ENCODE assay signal across 27 cellular contexts in genomic region chrX:95382799-95383198, GRCh38.
A peak's percentile ranks its signal among the peaks of the same experiment; 100 is the strongest.
DNase-seq lines count a peak whose midpoint lies in the region; ATAC-seq, FAIRE-seq and TF ChIP-seq lines count a peak whose summit lies in the region.
"Had no signal": no experiment of that assay in that cellular context is flagged by ENCODE, and none has a peak within 500 bp of the region (broad histone marks: within the 10 kb centered on the region; RNA-seq: fewer than 3 reads in every experiment).

No MANE protein-coding gene starts in this region.

- no peaks in the 10 kb centered on the region for H3K36me3 ChIP-seq in bronchial epithelial cell (ENCODE audit: control insufficient read depth, insufficient read depth, low read length)
- no peaks in the 10 kb centered on the region for H3K36me3 ChIP-seq in gastrocnemius medialis
- H3K36me3 ChIP-seq: BLaER1 treated with 17β-estradiol and CSF1 and Interleukin-3, amounts not matched to agents 10 nM and 100 nM; HAP-1; SJSA1; spleen; thyroid gland had no signal

- no peak for TF ChIP-seq CTCF in bronchial epithelial cell (IDR thresholded peaks at IDR 0.05; ENCODE audit: insufficient read depth, low read length, severe bottlenecking)
- TF ChIP-seq CTCF in gastrocnemius medialis (IDR thresholded peaks at IDR 0.05 in 4 of 5, conservative IDR thresholded peaks at IDR 0.05 in 1 of 5), result no peak

- no peaks in the 10 kb centered on the region for H3K36me3 Mint-ChIP-seq in activated T-helper 2 cell treated with anti-CD3 and anti-CD28 coated beads, Interferon-gamma antibody, Interleukin-2, Interleukin-4, amounts not matched to agents 10 μg/mL and 5 μg/mL and 100 μg/mL, durations not matched to agents 14 hours and 24 hours and 36 hours (ENCODE audit: low read depth)

- no peak for TF ChIP-seq POLR2A in gastrocnemius medialis (IDR thresholded peaks at IDR 0.05)

- H3K4me3 Mint-ChIP-seq in activated T-helper 2 cell treated with anti-CD3 and anti-CD28 coated beads, Interferon-gamma antibody, Interleukin-2, Interleukin-4, amounts not matched to agents 10 μg/mL and 5 μg/mL and 100 μg/mL, durations not matched to agents 14 hours and 24 hours and 36 hours (ENCODE audit: low read depth), result no peak overlapping the region
- H3K4me3 Mint-ChIP-seq: activated CD4-positive, alpha-beta T cell treated with anti-CD3 and anti-CD28 coated beads for 36 hours; activated CD8-positive, alpha-beta T cell treated with anti-CD3 and anti-CD28 coated beads for 36 hours; activated naive CD4-positive, alpha-beta T cell treated with anti-CD3 and anti-CD28 coated beads for 36 hours; activated T-helper 1 cell treated with anti-CD3 and anti-CD28 coated beads, Interleukin-12 subunit alpha, Interleukin-12 subunit beta, Interleukin-2, Interleukin-4 antibody, amounts not matched to agents 30 ng/mL and 10 ng/mL and 1 ng/mL, durations not matched to agents 14 hours and 24 hours and 36 hours; stimulated activated naive CD8-positive, alpha-beta T cell treated with anti-CD3 and anti-CD28 coated beads, Interleukin-15, amount 100 ng/mL, for 72 hours had no signal

- H3K9me3 Mint-ChIP-seq in activated T-helper 2 cell treated with anti-CD3 and anti-CD28 coated beads, Interferon-gamma antibody, Interleukin-2, Interleukin-4, amounts not matched to agents 10 μg/mL and 5 μg/mL and 100 μg/mL, durations not matched to agents 14 hours and 24 hours and 36 hours, result no peaks in the 10 kb centered on the region
- H3K9me3 Mint-ChIP-seq: activated CD8-positive, alpha-beta T cell treated with anti-CD3 and anti-CD28 coated beads for 36 hours; activated T-helper 1 cell treated with anti-CD3 and anti-CD28 coated beads, Interleukin-12 subunit alpha, Interleukin-12 subunit beta, Interleukin-2, Interleukin-4 antibody, amounts not matched to agents 30 ng/mL and 10 ng/mL and 1 ng/mL, durations not matched to agents 14 hours and 24 hours and 36 hours; stimulated activated naive CD8-positive, alpha-beta T cell treated with anti-CD3 and anti-CD28 coated beads, Interleukin-15, amount 100 ng/mL, for 72 hours had no signal

- in situ Hi-C loops in gastrocnemius medialis (cut with MboI; ENCODE audit: low sequenced_read_pairs in 4 of 4), result no loop called here

- H3K27ac Mint-ChIP-seq in activated T-helper 2 cell treated with anti-CD3 and anti-CD28 coated beads, Interferon-gamma antibody, Interleukin-2, Interleukin-4, amounts not matched to agents 10 μg/mL and 5 μg/mL and 100 μg/mL, durations not matched to agents 14 hours and 24 hours and 36 hours, result no peak overlapping the region
- H3K27ac Mint-ChIP-seq: activated CD4-positive, alpha-beta T cell treated with anti-CD3 and anti-CD28 coated beads for 36 hours; activated CD8-positive, alpha-beta T cell treated with anti-CD3 and anti-CD28 coated beads for 36 hours; activated naive CD4-positive, alpha-beta T cell treated with anti-CD3 and anti-CD28 coated beads for 36 hours; activated T-helper 1 cell treated with anti-CD3 and anti-CD28 coated beads, Interleukin-12 subunit alpha, Interleukin-12 subunit beta, Interleukin-2, Interleukin-4 antibody, amounts not matched to agents 30 ng/mL and 10 ng/mL and 1 ng/mL, durations not matched to agents 14 hours and 24 hours and 36 hours; stimulated activated naive CD8-positive, alpha-beta T cell treated with anti-CD3 and anti-CD28 coated beads, Interleukin-15, amount 100 ng/mL, for 72 hours had no signal

- ATAC-seq in gastrocnemius medialis, result no peak
- ATAC-seq: activated CD4-positive, alpha-beta T cell treated with anti-CD3 and anti-CD28 coated beads for 36 hours; activated CD8-positive, alpha-beta T cell treated with anti-CD3 and anti-CD28 coated beads for 36 hours; right cardiac atrium; stimulated activated naive CD8-positive, alpha-beta T cell treated with anti-CD3 and anti-CD28 coated beads, Interleukin-15, amount 100 ng/mL, for 72 hours had no signal

- DNase-seq in HPDE6-E6E7 (ENCODE audit: extremely low spot score) (peak; percentile 3), NCI-H1105 treated with DMSO at 0.1 percent for 48 hours (lab: John Stamatoyannopoulos, UW) (peak; percentile 88), bronchial epithelial cell (ENCODE audit: low read depth) (peak; percentile 91), myocyte (ENCODE audit: low read depth) (peak; percentile 0), gastrocnemius medialis (no peak)
- no peak for DNase-seq in activated T-helper 2 cell treated with anti-CD3 and anti-CD28 coated beads, Interferon-gamma antibody, Interleukin-2, Interleukin-4, amounts not matched to agents 10 μg/mL and 5 μg/mL and 100 μg/mL, durations not matched to agents 14 hours and 24 hours and 36 hours (ENCODE audit: low spot score)
- DNase-seq in stimulated activated CD4-positive, alpha-beta T cell treated with anti-CD3 and anti-CD28 coated beads, Interleukin-4, amount 100 ng/mL, for 4 hours, result no peak
- DNase-seq: activated CD4-positive, alpha-beta T cell treated with anti-CD3 and anti-CD28 coated beads for 36 hours; activated CD8-positive, alpha-beta memory T cell treated with anti-CD3 and anti-CD28 coated beads, Interleukin-2, amount 50 U/mL, for 48 hours; activated CD8-positive, alpha-beta T cell treated with anti-CD3 and anti-CD28 coated beads for 36 hours; activated naive CD4-positive, alpha-beta T cell treated with anti-CD3 and anti-CD28 coated beads for 36 hours; Karpas-422; mesenchymal stem cell; NCI-H187; NCI-H345; NCI-H774; right cardiac atrium; spleen; stimulated activated CD4-positive, alpha-beta T cell treated with anti-CD3 and anti-CD28 coated beads, Interleukin-2, amount 100 ng/mL, for 24 hours; stimulated activated naive CD8-positive, alpha-beta T cell treated with anti-CD3 and anti-CD28 coated beads, Interleukin-15, amount 100 ng/mL, for 72 hours; T1000; thyroid gland had no signal

- H3K27me3 Mint-ChIP-seq in activated T-helper 2 cell treated with anti-CD3 and anti-CD28 coated beads, Interferon-gamma antibody, Interleukin-2, Interleukin-4, amounts not matched to agents 10 μg/mL and 5 μg/mL and 100 μg/mL, durations not matched to agents 14 hours and 24 hours and 36 hours (ENCODE audit: low read depth), result no peaks in the 10 kb centered on the region
- H3K27me3 Mint-ChIP-seq: activated CD4-positive, alpha-beta T cell treated with anti-CD3 and anti-CD28 coated beads for 36 hours; activated CD8-positive, alpha-beta T cell treated with anti-CD3 and anti-CD28 coated beads for 36 hours; stimulated activated naive CD8-positive, alpha-beta T cell treated with anti-CD3 and anti-CD28 coated beads, Interleukin-15, amount 100 ng/mL, for 72 hours had no signal

- no peak for FAIRE-seq in bronchial epithelial cell (lab: Jason Lieb, UNC)

- H3K27ac ChIP-seq in gastrocnemius medialis, result no peak overlapping the region
- H3K27ac ChIP-seq: BLaER1 treated with 17β-estradiol and CSF1 and Interleukin-3, amounts not matched to agents 10 nM and 100 nM; SJSA1; spleen; thyroid gland; VCaP had no signal

- no peaks in the 10 kb centered on the region for H3K4me1 Mint-ChIP-seq in activated T-helper 2 cell treated with anti-CD3 and anti-CD28 coated beads, Interferon-gamma antibody, Interleukin-2, Interleukin-4, amounts not matched to agents 10 μg/mL and 5 μg/mL and 100 μg/mL, durations not matched to agents 14 hours and 24 hours and 36 hours (ENCODE audit: low read depth)
- H3K4me1 Mint-ChIP-seq: activated CD4-positive, alpha-beta T cell treated with anti-CD3 and anti-CD28 coated beads for 36 hours; stimulated activated naive CD8-positive, alpha-beta T cell treated with anti-CD3 and anti-CD28 coated beads, Interleukin-15, amount 100 ng/mL, for 72 hours had no signal

- no peak overlapping the region for H3K4me3 ChIP-seq in bronchial epithelial cell (ENCODE audit: low read depth, low read length)
- no peak overlapping the region for H3K4me3 ChIP-seq in gastrocnemius medialis
- H3K4me3 ChIP-seq: BLaER1 treated with 17β-estradiol and CSF1 and Interleukin-3, amounts not matched to agents 10 nM and 100 nM; HAP-1; SJSA1; spleen; thyroid gland had no signal

- intact Hi-C loops in activated T-helper 2 cell treated with anti-CD3 and anti-CD28 coated beads, Interferon-gamma antibody, Interleukin-2, Interleukin-4, amounts not matched to agents 10 μg/mL and 5 μg/mL and 100 μg/mL, durations not matched to agents 14 hours and 24 hours and 36 hours (cut with micrococcal nuclease), result no loop called here
- intact Hi-C loops in gastrocnemius medialis (cut with DNase I; ENCODE audit: low total_unique reads), result no loop called here

- H3K27me3 ChIP-seq in bronchial epithelial cell (ENCODE audit: control insufficient read depth, insufficient read depth, low read length) (no peaks in the 10 kb centered on the region), gastrocnemius medialis (no peaks in the 10 kb centered on the region)
- H3K27me3 ChIP-seq: SJSA1, spleen, thyroid gland had no signal

- no peaks in the 10 kb centered on the region for H3K9me3 ChIP-seq in gastrocnemius medialis
- H3K9me3 ChIP-seq: BLaER1 treated with 17β-estradiol and CSF1 and Interleukin-3, amounts not matched to agents 10 nM and 100 nM; HAP-1; SJSA1; spleen; thyroid gland had no signal

- H3K4me1 ChIP-seq in gastrocnemius medialis, result no peaks in the 10 kb centered on the region
- H3K4me1 ChIP-seq: BLaER1 treated with 17β-estradiol and CSF1 and Interleukin-3, amounts not matched to agents 10 nM and 100 nM; HAP-1; SJSA1; spleen; thyroid gland had no signal

Comparison
In these comparisons a context has a peak if more than half of its experiments do, and no peak if none do; other contexts are left out.
1. DNase-seq: peak in HPDE6-E6E7 (single experiment), NCI-H1105 treated with DMSO at 0.1 percent for 48 hours (single experiment), bronchial epithelial cell (single experiment) and myocyte (single experiment); none in activated T-helper 2 cell treated with anti-CD3 and anti-CD28 coated beads, Interferon-gamma antibody, Interleukin-2, Interleukin-4, amounts not matched to agents 10 μg/mL and 5 μg/mL and 100 μg/mL, durations not matched to agents 14 hours and 24 hours and 36 hours (single experiment), stimulated activated CD4-positive, alpha-beta T cell treated with anti-CD3 and anti-CD28 coated beads, Interleukin-4, amount 100 ng/mL, for 4 hours (0 of 2) and gastrocnemius medialis (0 of 2).